8 cellular contexts compared by ENCODE assay signal in the genomic region with DNA sequence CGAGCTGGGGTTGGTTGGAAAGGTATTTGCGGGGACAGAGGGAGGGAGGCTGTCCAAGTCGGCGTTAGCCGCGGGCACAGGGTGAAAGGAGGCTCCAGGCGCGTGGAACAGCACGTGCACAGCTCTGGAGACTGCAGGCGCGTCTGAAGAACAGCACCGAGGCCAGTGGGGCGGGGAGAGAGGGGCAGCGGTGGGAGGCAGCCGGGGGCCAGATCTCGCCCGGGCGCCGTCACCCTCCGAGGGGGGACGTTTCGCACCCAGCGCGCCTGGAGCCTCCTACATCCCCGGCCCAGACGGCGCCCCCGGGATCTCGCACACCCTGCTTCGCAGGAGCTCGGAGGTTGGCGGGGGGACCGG.
DNase-seq lines count a peak whose midpoint lies in the region; ATAC-seq, FAIRE-seq and TF ChIP-seq lines count a peak whose summit lies in the region.

No MANE protein-coding gene starts in this region.

- DNase-seq in CD4-positive, alpha-beta T cell: no peak
- DNase-seq in astrocyte of the spinal cord (ENCODE audit: low read depth, low spot score) (no peak), DMS53 treated with DMSO at 0.1 percent for 48 hours (lab: John Stamatoyannopoulos, UW; ENCODE audit: unreplicated experiment) (no peak), dedifferentiated amniotic fluid mesenchymal stem cell (ENCODE audit: extremely low spot score) (no peak), H54 (ENCODE audit: insufficient read length, low spot score) (no peak), NCI-H146 treated with DMSO at 0.1 percent for 48 hours (lab: John Stamatoyannopoulos, UW; ENCODE audit: unreplicated experiment) (no peak)

- H3K9me3 Mint-ChIP-seq in CD4-positive, alpha-beta T cell: no peaks in the 10 kb centered on the region

- H3K4me3 ChIP-seq in astrocyte of the spinal cord (ENCODE audit: low read depth, low read length) (peak overlapping the region; percentile 54), mucosa of rectum (ENCODE audit: low read length in 2 of 2) (peak overlapping the region; percentile 62 to 79)

- in situ Hi-C loops in astrocyte of the spinal cord (cut with HindIII; ENCODE audit: low sequenced_read_pairs): no loop called here

- TF ChIP-seq POLR2A in H54 (IDR thresholded peaks at IDR 0.05; ENCODE audit: low read depth, low read length): no peak

- H3K27ac Mint-ChIP-seq in CD4-positive, alpha-beta T cell: peak overlapping the region; percentile 94

- no peak for TF ChIP-seq CTCF in CD4-positive, alpha-beta T cell (IDR thresholded peaks at IDR 0.05)
- no peak for TF ChIP-seq CTCF in astrocyte of the spinal cord (IDR thresholded peaks at IDR 0.05; ENCODE audit: low read depth, low read length)

- CTCF ChIA-PET in CD4-positive, alpha-beta T cell (lab: Charles Lee): interaction anchor here (0.9 to 1.4 kb wide), 4 partner anchors 12 to 72 kb away, joined by 3 to 13 read pairs (median 4); no protein-coding TSS in a partner anchor

- H3K27ac ChIP-seq in CD4-positive, alpha-beta T cell (ENCODE audit: low read depth, low read length): no peak overlapping the region
- no peak overlapping the region for H3K27ac ChIP-seq in mucosa of rectum (ENCODE audit: low read depth in 2 of 2, low read length in 2 of 2)

- no peak for FAIRE-seq in H54 (lab: Jason Lieb, UNC)

- peaks cover 4% of the 10 kb centered on the region for H3K27me3 Mint-ChIP-seq in CD4-positive, alpha-beta T cell

- peaks cover 6% of the 10 kb centered on the region for H3K27me3 ChIP-seq in CD4-positive, alpha-beta T cell (ENCODE audit: control insufficient read depth, insufficient read depth, low read length)
- H3K27me3 ChIP-seq in mucosa of rectum (ENCODE audit: control insufficient read depth in 2 of 2, insufficient read depth in 2 of 2, low read length in 2 of 2): peaks cover 12 to 14% of the 10 kb centered on the region in 2 donors

- peaks cover 2 to 11% of the 10 kb centered on the region in 2 donors for H3K4me1 ChIP-seq in mucosa of rectum (ENCODE audit: control insufficient read depth in 2 of 2, insufficient read depth in 2 of 2, low read length in 2 of 2)

- H3K36me3 Mint-ChIP-seq in CD4-positive, alpha-beta T cell (ENCODE audit: low read depth): peaks cover 5% of the 10 kb centered on the region

- H3K36me3 ChIP-seq in mucosa of rectum (ENCODE audit: control insufficient read depth in 2 of 2, insufficient read depth in 2 of 2, low read length in 2 of 2): no peaks in the 10 kb centered on the region

- peak; percentile 0 for ATAC-seq in CD4-positive, alpha-beta T cell (ENCODE audit: poor library complexity)
- ATAC-seq in HG02852 (IDR thresholded peaks at IDR 0.05; ENCODE audit: unreplicated experiment): peak; percentile 9

- no peaks in the 10 kb centered on the region for H3K9me3 ChIP-seq in CD4-positive, alpha-beta T cell (ENCODE audit: control insufficient read depth, low read length)
- H3K9me3 ChIP-seq in mucosa of rectum (ENCODE audit: control insufficient read depth in 2 of 2, low read length in 2 of 2): no peaks in the 10 kb centered on the region

- H3K4me1 Mint-ChIP-seq in CD4-positive, alpha-beta T cell (ENCODE audit: low read depth): peaks cover 18% of the 10 kb centered on the region

- POLR2A ChIA-PET in CD4-positive, alpha-beta T cell (lab: Charles Lee): interaction anchor here (0.6 to 2.4 kb wide), 21 partner anchors 12 to 1460 kb away, joined by 3 to 12 read pairs (median 4); partner anchors contain the start of genes MED27, NUP214 and SETX

- peak overlapping the region in 1 of 2 donors; percentile 52 for H3K9ac ChIP-seq in mucosa of rectum (ENCODE audit: low read depth in 1 of 2, low read length in 2 of 2)

- peak overlapping the region; percentile 99 for H3K4me3 Mint-ChIP-seq in CD4-positive, alpha-beta T cell

- intact Hi-C loops in CD4-positive, alpha-beta T cell (cut with DNase I, micrococcal nuclease): loop anchor here (1.0 to 10.0 kb wide), 4 partner anchors 113 to 647 kb away; partner anchors contain the start of gene SETX (in 1 of the 2)
